In genomic region chr7:66307591-66308215, GRCh38 we compare ENCODE assay signal across 13 cellular contexts.
DNase-seq lines count a peak whose midpoint lies in the region; ATAC-seq and TF ChIP-seq lines count a peak whose summit lies in the region.
"Had no signal": no experiment of that assay in that cellular context is flagged by ENCODE, and none has a peak within 500 bp of the region (broad histone marks: within the 10 kb centered on the region; RNA-seq: fewer than 3 reads in every experiment).

No MANE protein-coding gene starts in this region.

- CTCF ChIA-PET in HCT116 (lab: Charles Lee) = no interaction called here

- H3K27me3 ChIP-seq in HCT116 (ENCODE audit: insufficient read depth, low read length) (no peaks in the 10 kb centered on the region), smooth muscle cell (ENCODE audit: low read depth) (no peaks in the 10 kb centered on the region)
- H3K27me3 ChIP-seq: suprapubic skin had no signal

- TF ChIP-seq CTCF in HCT116 (IDR thresholded peaks at IDR 0.05 in 2 of 3, conservative IDR thresholded peaks at IDR 0.05 in 1 of 3; ENCODE audit: borderline replicate concordance in 1 of 3, insufficient read depth in 1 of 3, low read depth in 2 of 3, low read length in 2 of 3) (no peak), foreskin fibroblast (IDR thresholded peaks at IDR 0.05; ENCODE audit: low read depth, low read length) (no peak), smooth muscle cell (IDR thresholded peaks at IDR 0.05; ENCODE audit: borderline replicate concordance, insufficient read depth, poor library complexity, severe bottlenecking) (no peak)

- H3K9me3 ChIP-seq in HCT116 (ENCODE audit: control insufficient read depth in 1 of 2, insufficient read depth in 1 of 2, low read depth in 1 of 2, low read length in 2 of 2) (no peaks in the 10 kb centered on the region), smooth muscle cell (replicated peaks; ENCODE audit: low read depth) (no peaks in the 10 kb centered on the region)
- H3K9me3 ChIP-seq: suprapubic skin had no signal

- H3K79me2 ChIP-seq in HCT116 (ENCODE audit: insufficient read depth, low read length) (no peaks in the 10 kb centered on the region), smooth muscle cell (ENCODE audit: low read depth) (peaks cover 89% of the 10 kb centered on the region)

- WGBS in smooth muscle cell (ENCODE audit: low lambda C conversion rate) = 39% methylated on average over 5 of the region's 5 CpGs

- H3F3A ChIP-seq in smooth muscle cell (ENCODE audit: low read depth) = peaks cover 8% of the 10 kb centered on the region

- no peaks in the 10 kb centered on the region for H3K36me3 ChIP-seq in HCT116 (ENCODE audit: control insufficient read depth in 1 of 2, insufficient read depth in 2 of 2, low read length in 2 of 2)
- H3K36me3 ChIP-seq in smooth muscle cell (ENCODE audit: low read depth) = no peaks in the 10 kb centered on the region
- H3K36me3 ChIP-seq: suprapubic skin had no signal

- H3K4me1 ChIP-seq in HCT116 (ENCODE audit: control insufficient read depth in 1 of 2, insufficient read depth in 2 of 2, low read length in 2 of 2) (peaks cover 23 to 42% of the 10 kb centered on the region in 2 experiments), smooth muscle cell (ENCODE audit: low read depth) (peaks cover 45% of the 10 kb centered on the region)

- no peak for TF ChIP-seq POLR2A in HCT116 (IDR thresholded peaks at IDR 0.05; ENCODE audit: borderline replicate concordance, extremely low read depth, insufficient read depth, insufficient read length)

- H3K4me2 ChIP-seq in HCT116 (ENCODE audit: low read length) (no peak overlapping the region), smooth muscle cell (peak overlapping the region; percentile 58)

- no peak for ATAC-seq in HCT116
- ATAC-seq: activated T-helper 17 cell treated with anti-CD3 and anti-CD28 coated beads, Interleukin-2, amount 50 U/mL, for 72 hours; naive thymus-derived CD4-positive, alpha-beta T cell had no signal

- no peaks in the 10 kb centered on the region for H3K9me2 ChIP-seq in HCT116 (ENCODE audit: insufficient read depth)

- H3K27ac ChIP-seq in HCT116 (ENCODE audit: low read depth, low read length) (no peak overlapping the region), smooth muscle cell (ENCODE audit: low read depth) (peak overlapping the region; percentile 73)
- H3K27ac ChIP-seq: suprapubic skin had no signal

- no peak for DNase-seq in HCT116 (ENCODE audit: low read depth, low spot score)
- peak; percentile 76 for DNase-seq in amniotic epithelial cell (ENCODE audit: low read depth)
- peak; percentile 26 to 30 for DNase-seq in foreskin fibroblast
- no peak for DNase-seq in smooth muscle cell (lab: John Stamatoyannopoulos, UW; ENCODE audit: unreplicated experiment)
- no peak for DNase-seq in NCI-H2107 (lab: John Stamatoyannopoulos, UW)
- DNase-seq in HuH-7.5 (ENCODE audit: low spot score) = no peak
- DNase-seq in NCI-H2081 (lab: John Stamatoyannopoulos, UW) = no peak
- DNase-seq: CD8-positive, alpha-beta memory T cell; islet precursor cell; KG1; naive thymus-derived CD4-positive, alpha-beta T cell had no signal

- intact Hi-C loops in HCT116 (cut with micrococcal nuclease) = no loop called here

- H3K9ac ChIP-seq in HCT116 (ENCODE audit: low read length) = no peak overlapping the region
- H3K9ac ChIP-seq in smooth muscle cell (ENCODE audit: low read depth) = no peak overlapping the region

- no TSS peak for BruUV-seq in HCT116 (replicated peaks; lab: Mats Ljungman, UMichigan)

- H2AFZ ChIP-seq in HCT116 (ENCODE audit: low read depth, low read length, poor library complexity, severe bottlenecking) (no peak overlapping the region), smooth muscle cell (ENCODE audit: low read depth) (no peak overlapping the region)

- H3K4me3 ChIP-seq in HCT116 (replicated peaks in 1 of 2; ENCODE audit: low read depth in 1 of 2, low read length in 2 of 2) (no peak overlapping the region), foreskin fibroblast (ENCODE audit: low read depth in 1 of 2, low read length in 2 of 2) (no peak overlapping the region), smooth muscle cell (no peak overlapping the region)
- H3K4me3 ChIP-seq: suprapubic skin had no signal

- POLR2A ChIA-PET in HCT116 (lab: Charles Lee) = no interaction called here

- RAD21 ChIA-PET in HCT116 (lab: Charles Lee; ENCODE audit: low non-redundant PET in 1 of 2, low total read pairs in 2 of 2, uncharacterized antibody in 2 of 2, unreplicated experiment in 2 of 2) = no interaction called here

- H4K20me1 ChIP-seq in HCT116 (ENCODE audit: insufficient read depth) (no peaks in the 10 kb centered on the region), smooth muscle cell (ENCODE audit: low read depth) (peaks cover 97% of the 10 kb centered on the region)

- no peak for TF ChIP-seq RAD21 in HCT116 (IDR thresholded peaks at IDR 0.05; ENCODE audit: low read depth)

TF ChIP-seq in HCT116, 20 proteins besides CTCF, POLR2A, EP300 and RAD21:
- no peak for TF ChIP-seq ZNF274 (IDR thresholded peaks at IDR 0.05; ENCODE audit: low read depth, low read length)
- TF ChIP-seq SIN3A (IDR thresholded peaks at IDR 0.05; ENCODE audit: low read depth) = no peak
- TF ChIP-seq YY1 (IDR thresholded peaks at IDR 0.05; ENCODE audit: extremely low read depth, insufficient replicate concordance, low read depth, low read length) = no peak
- TF ChIP-seq, protein P1, sequence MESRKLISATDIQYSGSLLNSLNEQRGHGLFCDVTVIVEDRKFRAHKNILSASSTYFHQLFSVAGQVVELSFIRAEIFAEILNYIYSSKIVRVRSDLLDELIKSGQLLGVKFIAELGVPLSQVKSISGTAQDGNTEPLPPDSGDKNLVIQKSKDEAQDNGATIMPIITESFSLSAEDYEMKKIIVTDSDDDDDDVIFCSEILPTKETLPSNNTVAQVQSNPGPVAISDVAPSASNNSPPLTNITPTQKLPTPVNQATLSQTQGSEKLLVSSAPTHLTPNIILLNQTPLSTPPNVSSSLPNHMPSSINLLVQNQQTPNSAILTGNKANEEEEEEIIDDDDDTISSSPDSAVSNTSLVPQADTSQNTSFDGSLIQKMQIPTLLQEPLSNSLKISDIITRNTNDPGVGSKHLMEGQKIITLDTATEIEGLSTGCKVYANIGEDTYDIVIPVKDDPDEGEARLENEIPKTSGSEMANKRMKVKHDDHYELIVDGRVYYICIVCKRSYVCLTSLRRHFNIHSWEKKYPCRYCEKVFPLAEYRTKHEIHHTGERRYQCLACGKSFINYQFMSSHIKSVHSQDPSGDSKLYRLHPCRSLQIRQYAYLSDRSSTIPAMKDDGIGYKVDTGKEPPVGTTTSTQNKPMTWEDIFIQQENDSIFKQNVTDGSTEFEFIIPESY (IDR thresholded peaks at IDR 0.05; ENCODE audit: extremely low read depth, insufficient replicate concordance, low read length) = no peak
- no peak for TF ChIP-seq ATF3 (IDR thresholded peaks at IDR 0.05)
- TF ChIP-seq EGR1 (IDR thresholded peaks at IDR 0.05; ENCODE audit: low read depth) = no peak
- TF ChIP-seq JUND (IDR thresholded peaks at IDR 0.05) = peak; percentile 44; the same call in 1 of the 2 replicates
- no peak for TF ChIP-seq EZH2 (IDR thresholded peaks at IDR 0.05)
- TF ChIP-seq, protein P2, sequence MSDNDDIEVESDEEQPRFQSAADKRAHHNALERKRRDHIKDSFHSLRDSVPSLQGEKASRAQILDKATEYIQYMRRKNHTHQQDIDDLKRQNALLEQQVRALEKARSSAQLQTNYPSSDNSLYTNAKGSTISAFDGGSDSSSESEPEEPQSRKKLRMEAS (IDR thresholded peaks at IDR 0.05) = 0 out of 2 replicates have a peak, but pooled peaks have one; percentile 36
- peak; percentile 28; the same call in 1 of the 2 replicates for TF ChIP-seq SP1 (IDR thresholded peaks at IDR 0.05; ENCODE audit: low read depth)
- peak; percentile 30; the same call in 1 of the 2 replicates for TF ChIP-seq FOSL1 (IDR thresholded peaks at IDR 0.05; ENCODE audit: low read depth)
- TF ChIP-seq CBX3 (IDR thresholded peaks at IDR 0.05; ENCODE audit: low read depth) = 0 out of 2 replicates have a peak, but pooled peaks have one; percentile 38
- no peak for TF ChIP-seq ZFX (IDR thresholded peaks at IDR 0.05)

Comparison
In these comparisons a context has a peak if more than half of its experiments do, and no peak if none do; other contexts are left out.
1. DNase-seq: peak in amniotic epithelial cell (single experiment) and foreskin fibroblast (2 of 2); none in HCT116 (single experiment), smooth muscle cell (single experiment), NCI-H2107 (single experiment), HuH-7.5 (single experiment) and NCI-H2081 (0 of 2).